In the genomic region with DNA sequence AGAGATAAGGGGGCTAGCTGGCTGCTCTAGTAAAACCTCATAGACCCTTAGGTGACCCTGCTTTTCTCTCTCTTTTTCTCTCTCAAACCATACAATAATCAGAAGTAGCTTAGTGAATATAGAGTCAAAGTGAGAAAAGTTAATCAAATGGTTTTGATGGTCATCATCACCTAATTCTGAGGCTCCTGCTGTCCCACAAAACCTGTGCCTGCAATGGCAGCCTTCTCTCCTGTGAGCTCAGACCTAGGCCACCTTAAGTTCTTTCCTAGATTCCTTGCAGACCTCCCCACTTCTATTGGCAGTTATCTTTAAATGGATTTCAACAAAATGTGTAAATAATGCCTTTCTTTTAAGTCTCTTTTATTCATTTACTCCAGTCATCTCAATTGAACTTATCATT, we compare ENCODE assay signal across 14 cellular contexts. TPM values are rescaled to one million over a fixed set of nuclear protein-coding genes. Genes with fewer than 3 reads are reported as not detected.
A peak's percentile ranks its signal among the peaks of the same experiment; 100 is the strongest.
DNase-seq lines count a peak whose midpoint lies in the region; ATAC-seq, FAIRE-seq and TF ChIP-seq lines count a peak whose summit lies in the region.
"Had no signal": no experiment of that assay in that cellular context is flagged by ENCODE, and none has a peak within 500 bp of the region (broad histone marks: within the 10 kb centered on the region; RNA-seq: fewer than 3 reads in every experiment).

No MANE protein-coding gene starts in this region.

- H2AFZ ChIP-seq in ACC112 (ENCODE audit: low read length, unreplicated experiment) (no peak overlapping the region), keratinocyte (ENCODE audit: control insufficient read depth, low read length) (no peak overlapping the region), mammary epithelial cell (ENCODE audit: low read depth, low read length) (no peak overlapping the region)

- H3K4me3 ChIP-seq in ACC112 (ENCODE audit: low read depth, low read length) (peak overlapping the region; percentile 97; the same call in 1 of the 2 replicates), keratinocyte (ENCODE audit: control insufficient read depth in 2 of 3, extremely low read depth in 1 of 3, insufficient read depth in 2 of 3, low read depth in 1 of 3, low read length in 3 of 3) (no peak overlapping the region), mammary epithelial cell (replicated peaks in 1 of 3; ENCODE audit: insufficient read depth in 1 of 3, low read depth in 2 of 3, low read length in 3 of 3) (no peak overlapping the region)
- peak overlapping the region; percentile 5 for H3K4me3 ChIP-seq in CD8-positive, alpha-beta memory T cell (ENCODE audit: low read length)

- H3K4me2 ChIP-seq in keratinocyte (ENCODE audit: control insufficient read depth, extremely low read depth, insufficient read depth, low read depth, low read length), result peak overlapping the region; percentile 12
- no peak overlapping the region for H3K4me2 ChIP-seq in mammary epithelial cell (ENCODE audit: insufficient read depth, low read depth, low read length)

- H3K27me3 ChIP-seq in ACC112 (ENCODE audit: insufficient read depth, low read length) (no peaks in the 10 kb centered on the region), keratinocyte (ENCODE audit: control insufficient read depth, extremely low read depth, insufficient read depth, low read length) (no peaks in the 10 kb centered on the region), mammary epithelial cell (ENCODE audit: insufficient read depth, low read length) (no peaks in the 10 kb centered on the region)
- H3K27me3 ChIP-seq in CD8-positive, alpha-beta memory T cell (ENCODE audit: insufficient read depth, low read length, poor library complexity, severe bottlenecking), result no peaks in the 10 kb centered on the region

- H3K9me3 ChIP-seq in CD8-positive, alpha-beta memory T cell (ENCODE audit: low read length), result no peaks in the 10 kb centered on the region
- no peaks in the 10 kb centered on the region for H3K9me3 ChIP-seq in T-helper 17 cell (ENCODE audit: control insufficient read depth, low read length, poor library complexity, severe bottlenecking)
- H3K9me3 ChIP-seq in keratinocyte (ENCODE audit: control insufficient read depth, low read depth, low read length), result no peaks in the 10 kb centered on the region
- H3K9me3 ChIP-seq in mammary epithelial cell (replicated peaks; ENCODE audit: insufficient read depth, low read length), result no peaks in the 10 kb centered on the region

- DNase-seq in CD8-positive, alpha-beta memory T cell, result no peak
- DNase-seq in T-helper 17 cell (no peak), keratinocyte (ENCODE audit: low read depth, low spot score) (no peak), omental fat pad (ENCODE audit: low spot score) (no peak), mammary epithelial cell (no peak), GM19240 (ENCODE audit: insufficient read length, low spot score) (no peak)
- DNase-seq: caudate nucleus, midbrain had no signal

- H3K4me3 Mint-ChIP-seq in CD8-positive, alpha-beta memory T cell, result peak overlapping the region in 6 of 7 donors; percentile 10 to 79 (median 32)
- peak overlapping the region; percentile 60 for H3K4me3 Mint-ChIP-seq in T-helper 17 cell

- no peaks in the 10 kb centered on the region for H3K9me1 ChIP-seq in keratinocyte (ENCODE audit: control insufficient read depth, extremely low read depth, insufficient read depth, low read length)

- H3K9ac ChIP-seq in keratinocyte (ENCODE audit: control insufficient read depth, extremely low read depth, insufficient read depth, low read length) (no peak overlapping the region), mammary epithelial cell (ENCODE audit: insufficient read depth, low read length) (no peak overlapping the region)

- H3K4me1 Mint-ChIP-seq in CD8-positive, alpha-beta memory T cell, result peaks cover 37 to 64% (median 58%) of the 10 kb centered on the region in 3 donors
- peaks cover 47% of the 10 kb centered on the region for H3K4me1 Mint-ChIP-seq in T-helper 17 cell

- TF ChIP-seq CTCF in keratinocyte (optimal IDR thresholded peaks at IDR 0.05 in 1 of 3, IDR thresholded peaks at IDR 0.05 in 1 of 3, conservative IDR thresholded peaks at IDR 0.05 in 1 of 3; ENCODE audit: extremely low read depth in 1 of 3, insufficient read depth in 2 of 3, low read length in 3 of 3), result no peak
- TF ChIP-seq CTCF in omental fat pad (IDR thresholded peaks at IDR 0.05), result no peak
- TF ChIP-seq CTCF in mammary epithelial cell (conservative IDR thresholded peaks at IDR 0.05 in 1 of 2, IDR thresholded peaks at IDR 0.05 in 1 of 2; ENCODE audit: extremely low read depth in 1 of 2, insufficient read depth in 1 of 2, low read depth in 1 of 2, low read length in 2 of 2), result no peak

- H4K20me1 ChIP-seq in keratinocyte (ENCODE audit: control insufficient read depth, extremely low read depth, insufficient read depth, low read length) (no peaks in the 10 kb centered on the region), mammary epithelial cell (ENCODE audit: insufficient read depth, low read length) (no peaks in the 10 kb centered on the region)

- no peaks in the 10 kb centered on the region for H3K27me3 Mint-ChIP-seq in CD8-positive, alpha-beta memory T cell
- H3K27me3 Mint-ChIP-seq in T-helper 17 cell, result no peaks in the 10 kb centered on the region

- POLR2A ChIA-PET in CD8-positive, alpha-beta memory T cell (lab: Charles Lee), result interaction anchor here (0.7 to 1.4 kb wide), 3 partner anchors 106 to 403 kb away, joined by 3 to 7 read pairs (median 3); no protein-coding TSS in a partner anchor

- H3K4me1 ChIP-seq in ACC112 (ENCODE audit: control insufficient read depth, insufficient read depth, low read length, unreplicated experiment) (peaks cover 10% of the 10 kb centered on the region), keratinocyte (ENCODE audit: control insufficient read depth, extremely low read depth, insufficient read depth, low read length) (peaks cover 11% of the 10 kb centered on the region), mammary epithelial cell (ENCODE audit: insufficient read depth, low read length) (peaks cover 9% of the 10 kb centered on the region)
- peaks cover 40% of the 10 kb centered on the region for H3K4me1 ChIP-seq in CD8-positive, alpha-beta memory T cell (ENCODE audit: insufficient read depth, low read length)

- no peaks in the 10 kb centered on the region for H3K9me3 Mint-ChIP-seq in CD8-positive, alpha-beta memory T cell

- H3K36me3 ChIP-seq in ACC112 (ENCODE audit: insufficient read depth, low read length) (no peaks in the 10 kb centered on the region), keratinocyte (ENCODE audit: control insufficient read depth in 2 of 2, extremely low read depth in 1 of 2, insufficient read depth in 2 of 2, low read length in 2 of 2) (no peaks in the 10 kb centered on the region), mammary epithelial cell (ENCODE audit: insufficient read depth, low read length) (no peaks in the 10 kb centered on the region)
- no peaks in the 10 kb centered on the region for H3K36me3 ChIP-seq in CD8-positive, alpha-beta memory T cell (ENCODE audit: insufficient read depth, low read length)

- H3K79me2 ChIP-seq in ACC112 (ENCODE audit: control insufficient read depth, insufficient read depth, low read length, unreplicated experiment) (peaks cover 36% of the 10 kb centered on the region), keratinocyte (ENCODE audit: control insufficient read depth, insufficient read depth, low read length) (peaks cover 23% of the 10 kb centered on the region), mammary epithelial cell (ENCODE audit: insufficient read depth, low read length) (peaks cover 26% of the 10 kb centered on the region)

- in situ Hi-C loops in mammary epithelial cell (cut with MboI; ENCODE audit: low sequenced_read_pairs in 2 of 2), result loop anchor here in 1 of 2 donors (25.0 kb wide), 1 partner anchor 455 kb away; a partner anchor contains a TSS

- peaks cover 0 to 16% (median 5%) of the 10 kb centered on the region in 3 donors for H3K36me3 Mint-ChIP-seq in CD8-positive, alpha-beta memory T cell
- peaks cover 6% of the 10 kb centered on the region for H3K36me3 Mint-ChIP-seq in T-helper 17 cell (ENCODE audit: low read depth)

- no peak overlapping the region for H3K27ac ChIP-seq in ACC112 (ENCODE audit: low read depth, low read length)
- H3K27ac ChIP-seq in CD8-positive, alpha-beta memory T cell (ENCODE audit: low read depth, low read length), result peak overlapping the region; percentile 79
- no peak overlapping the region for H3K27ac ChIP-seq in keratinocyte (ENCODE audit: control insufficient read depth, insufficient read depth, low read length)
- H3K27ac ChIP-seq in mammary epithelial cell (ENCODE audit: insufficient read depth, low read depth, low read length), result no peak overlapping the region
- H3K27ac ChIP-seq: C4-2B had no signal

- intact Hi-C loops in mammary epithelial cell (cut with micrococcal nuclease), result no loop called here

- FAIRE-seq in keratinocyte (lab: Jason Lieb, UNC), result no peak
- FAIRE-seq: G401.6, TTC549 had no signal

- CTCF ChIA-PET in CD8-positive, alpha-beta memory T cell (lab: Charles Lee), result interaction anchor here (1.1 to 5.8 kb wide), 4 partner anchors 35 to 131 kb away, joined by 3 to 34 read pairs (median 9); a partner anchor contains a TSS
- CTCF ChIA-PET in mammary epithelial cell (lab: Charles Lee; ENCODE audit: low non-redundant PET), result no interaction called here

- H3K27ac Mint-ChIP-seq in CD8-positive, alpha-beta memory T cell, result peak overlapping the region in 6 of 8 donors; percentile 47 to 86 (median 62)
- peak overlapping the region; percentile 98 for H3K27ac Mint-ChIP-seq in T-helper 17 cell

- ATAC-seq in T-helper 17 cell (no peak), omental fat pad (ENCODE audit: low FRiP score) (no peak), GM21360 (IDR thresholded peaks at IDR 0.05; ENCODE audit: unreplicated experiment) (no peak)

- dilution Hi-C loops in keratinocyte (cut with MboI; ENCODE audit: extremely low pct_ligation_motif_present, low sequenced_read_pairs) (no loop called here), mammary epithelial cell (cut with HindIII; ENCODE audit: low sequenced_read_pairs) (no loop called here)

- no TSS peak for BruUV-seq in mammary epithelial cell (replicated peaks; lab: Mats Ljungman, UMichigan)

RNA-seq across cellular contexts. Expression of a gene that starts 1.5 kb away (rescaled TPM):
- total RNA-seq in CD8-positive, alpha-beta memory T cell, result 10 to 100 TPM; 54.0 to 58.1 TPM
- polyA plus RNA-seq in CD8-positive, alpha-beta memory T cell, result 35.3 TPM
- total RNA-seq in T-helper 17 cell (10 to 100 TPM; 22.7 to 23.5 TPM), omental fat pad (10 to 100 TPM; 10.5 to 14.2 (median 12.7) TPM), mammary epithelial cell (10 to 100 TPM; 14.8 to 32.7 TPM)
- polyA plus RNA-seq in keratinocyte (10.2 to 22.9 TPM (median 11.8 TPM) in 3 replicates), mammary epithelial cell (10.7 TPM)
- polyA plus RNA-seq in keratinocyte (2011; ENCODE audit: low read depth), result 54.5 TPM
- 9.6 and 19.9 TPM in 2 replicates for polyA plus RNA-seq in keratinocyte (2011; cell fraction: cytosol; rRNA removed)
- polyA plus RNA-seq in keratinocyte (2011; cell fraction: nucleus; rRNA removed), result 12.4 and 17.7 TPM in 2 replicates
- 10.8 and 16.3 TPM in 2 replicates for polyA plus RNA-seq in keratinocyte (2012; ENCODE audit: low replicate concordance)
- polyA minus RNA-seq in keratinocyte (0.39 to 10.7 TPM (median 3.2 TPM) in 3 replicates), mammary epithelial cell (3.8 TPM)
- 3.8 TPM for polyA minus RNA-seq in keratinocyte (2011; cell fraction: cytosol; rRNA and poly(A)+ RNA removed)
- polyA minus RNA-seq in keratinocyte (2011; cell fraction: nucleus; rRNA and poly(A)+ RNA removed), result 5.4 and 12.2 TPM in 2 replicates

RNA-seq across cellular contexts. Expression of a gene that starts 17.9 kb away (rescaled TPM):
- not detected for total RNA-seq in CD8-positive, alpha-beta memory T cell
- not detected for polyA plus RNA-seq in CD8-positive, alpha-beta memory T cell
- total RNA-seq in T-helper 17 cell (under 1 TPM in 1 of 2 donors, not detected in 1; 0.12 TPM), omental fat pad (1 to 10 TPM; 2.1 to 2.7 (median 2.2) TPM), mammary epithelial cell (not detected)
- polyA plus RNA-seq in keratinocyte (0.28 to 0.35 TPM (median 0.33 TPM) in 3 replicates), mammary epithelial cell (not detected)
- polyA plus RNA-seq in keratinocyte (2011; ENCODE audit: low read depth), result not detected
- polyA plus RNA-seq in keratinocyte (2011; cell fraction: cytosol; rRNA removed), result 0.04 TPM in 2 replicates
- polyA plus RNA-seq in keratinocyte (2011; cell fraction: nucleus; rRNA removed), result 0.83 and 0.99 TPM in 2 replicates
- polyA plus RNA-seq in keratinocyte (2012; ENCODE audit: low replicate concordance), result 0.13 and 0.24 TPM in 2 replicates
- polyA minus RNA-seq in keratinocyte (0.23 to 0.61 TPM in 2 of 3 replicates, not detected in the other), mammary epithelial cell (not detected)
- polyA minus RNA-seq in keratinocyte (2011; cell fraction: cytosol; rRNA and poly(A)+ RNA removed), result not detected
- polyA minus RNA-seq in keratinocyte (2011; cell fraction: nucleus; rRNA and poly(A)+ RNA removed), result 0.47 and 1.1 TPM in 2 replicates
- total RNA-seq: HT-29 had no signal

RNA-seq across cellular contexts. Expression of a gene that starts 51.3 kb away (rescaled TPM):
- total RNA-seq in CD8-positive, alpha-beta memory T cell, result 1 to 10 TPM in 1 of 2 experiments, under 1 TPM in 1; 0.95 to 1.1 TPM
- polyA plus RNA-seq in CD8-positive, alpha-beta memory T cell, result 0.15 TPM
- total RNA-seq in T-helper 17 cell, result under 1 TPM; 0.27 to 0.55 TPM
- polyA plus RNA-seq in keratinocyte, result 4.1 to 5.7 TPM (median 5.1 TPM) in 3 replicates
- 2.2 TPM for polyA plus RNA-seq in keratinocyte (2011; ENCODE audit: low read depth)
- polyA plus RNA-seq in keratinocyte (2011; cell fraction: cytosol; rRNA removed), result 1.8 and 2.7 TPM in 2 replicates
- 13.1 and 17.2 TPM in 2 replicates for polyA plus RNA-seq in keratinocyte (2011; cell fraction: nucleus; rRNA removed)
- 1.9 and 6.5 TPM in 2 replicates for polyA plus RNA-seq in keratinocyte (2012; ENCODE audit: low replicate concordance)
- 5.5 to 25.3 TPM (median 5.9 TPM) in 3 replicates for polyA minus RNA-seq in keratinocyte
- polyA minus RNA-seq in keratinocyte (2011; cell fraction: cytosol; rRNA and poly(A)+ RNA removed), result 8.1 TPM
- 5.7 and 7.1 TPM in 2 replicates for polyA minus RNA-seq in keratinocyte (2011; cell fraction: nucleus; rRNA and poly(A)+ RNA removed)
- total RNA-seq in omental fat pad, result 100 to 1,000 TPM in 1 of 4 donors, 10 to 100 TPM in 3; 24.2 to 270 (median 59.1) TPM
- 10 to 100 TPM in 1 of 2 donors, 1 to 10 TPM in 1; 9.7 to 41.0 TPM for total RNA-seq in mammary epithelial cell
- 6.2 TPM for polyA plus RNA-seq in mammary epithelial cell
- 10.0 TPM for polyA minus RNA-seq in mammary epithelial cell

Comparison
In these comparisons a context has a peak if more than half of its experiments do, and no peak if none do; other contexts are left out.
1. H3K4me3 ChIP-seq: peak in ACC112 (single experiment) and CD8-positive, alpha-beta memory T cell (single experiment); none in keratinocyte (0 of 3) and mammary epithelial cell (0 of 3).
2. RNA of a gene that starts 51.3 kb away (total RNA-seq): 24.2 to 270 TPM in omental fat pad and 9.7 to 41.0 TPM in mammary epithelial cell; 0.95 to 1.1 TPM in CD8-positive, alpha-beta memory T cell and 0.27 to 0.55 TPM in T-helper 17 cell; every median in the first group is over 4 times any median in the second.